1 cellular context compared by ENCODE assay signal in genomic region chr17:76623271-76624146, GRCh38.
TF ChIP-seq lines count a peak whose summit lies in the region.

No MANE protein-coding gene starts in this region.

TF ChIP-seq in WTC11, 78 proteins besides CTCF, POLR2A, EP300 and RAD21 (continued from another document):
- TF ChIP-seq PRDM15 (CRISPR knock-in tag; IDR thresholded peaks at IDR 0.05): no peak
- TF ChIP-seq JAZF1 (CRISPR knock-in tag; IDR thresholded peaks at IDR 0.05): no peak
- no peak for TF ChIP-seq NR1H2 (CRISPR knock-in tag; IDR thresholded peaks at IDR 0.05)
